1 cellular context compared by ENCODE assay signal in the genomic region with DNA sequence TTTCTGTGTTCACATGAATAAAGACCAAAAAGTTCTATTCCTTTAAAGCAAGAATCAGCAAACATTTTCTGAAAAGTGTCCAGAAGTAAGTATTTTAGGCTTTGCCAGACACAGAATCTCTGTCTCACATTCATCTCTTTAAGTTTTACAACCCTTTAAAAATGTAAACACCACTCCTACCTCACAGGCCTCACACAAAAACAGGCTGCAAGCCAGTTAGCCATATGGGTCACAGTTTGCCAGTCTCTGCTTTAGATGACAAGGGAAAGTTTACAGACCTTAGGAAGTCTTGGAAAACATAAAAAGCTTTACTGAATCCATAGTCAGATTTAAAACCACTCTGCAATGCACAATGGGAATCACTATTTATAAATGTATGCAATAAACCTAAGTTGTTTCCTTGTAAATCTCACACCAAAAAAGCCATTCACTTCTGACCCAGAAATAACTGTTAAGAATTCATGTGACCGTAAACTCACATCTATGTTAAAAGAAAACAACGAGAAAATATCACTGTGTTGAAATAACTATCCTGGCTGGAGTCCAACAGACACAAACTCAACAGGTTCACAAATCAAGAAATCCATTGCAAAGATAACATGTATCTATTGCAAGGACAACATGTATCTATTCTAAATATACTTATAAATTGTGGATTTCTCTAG.
TF ChIP-seq lines count a peak whose summit lies in the region.

No MANE protein-coding gene starts in this region.

TF ChIP-seq in HepG2, 621 proteins besides CTCF, POLR2A, EP300 and RAD21 (continued from another document):
- TF ChIP-seq, protein P1, sequence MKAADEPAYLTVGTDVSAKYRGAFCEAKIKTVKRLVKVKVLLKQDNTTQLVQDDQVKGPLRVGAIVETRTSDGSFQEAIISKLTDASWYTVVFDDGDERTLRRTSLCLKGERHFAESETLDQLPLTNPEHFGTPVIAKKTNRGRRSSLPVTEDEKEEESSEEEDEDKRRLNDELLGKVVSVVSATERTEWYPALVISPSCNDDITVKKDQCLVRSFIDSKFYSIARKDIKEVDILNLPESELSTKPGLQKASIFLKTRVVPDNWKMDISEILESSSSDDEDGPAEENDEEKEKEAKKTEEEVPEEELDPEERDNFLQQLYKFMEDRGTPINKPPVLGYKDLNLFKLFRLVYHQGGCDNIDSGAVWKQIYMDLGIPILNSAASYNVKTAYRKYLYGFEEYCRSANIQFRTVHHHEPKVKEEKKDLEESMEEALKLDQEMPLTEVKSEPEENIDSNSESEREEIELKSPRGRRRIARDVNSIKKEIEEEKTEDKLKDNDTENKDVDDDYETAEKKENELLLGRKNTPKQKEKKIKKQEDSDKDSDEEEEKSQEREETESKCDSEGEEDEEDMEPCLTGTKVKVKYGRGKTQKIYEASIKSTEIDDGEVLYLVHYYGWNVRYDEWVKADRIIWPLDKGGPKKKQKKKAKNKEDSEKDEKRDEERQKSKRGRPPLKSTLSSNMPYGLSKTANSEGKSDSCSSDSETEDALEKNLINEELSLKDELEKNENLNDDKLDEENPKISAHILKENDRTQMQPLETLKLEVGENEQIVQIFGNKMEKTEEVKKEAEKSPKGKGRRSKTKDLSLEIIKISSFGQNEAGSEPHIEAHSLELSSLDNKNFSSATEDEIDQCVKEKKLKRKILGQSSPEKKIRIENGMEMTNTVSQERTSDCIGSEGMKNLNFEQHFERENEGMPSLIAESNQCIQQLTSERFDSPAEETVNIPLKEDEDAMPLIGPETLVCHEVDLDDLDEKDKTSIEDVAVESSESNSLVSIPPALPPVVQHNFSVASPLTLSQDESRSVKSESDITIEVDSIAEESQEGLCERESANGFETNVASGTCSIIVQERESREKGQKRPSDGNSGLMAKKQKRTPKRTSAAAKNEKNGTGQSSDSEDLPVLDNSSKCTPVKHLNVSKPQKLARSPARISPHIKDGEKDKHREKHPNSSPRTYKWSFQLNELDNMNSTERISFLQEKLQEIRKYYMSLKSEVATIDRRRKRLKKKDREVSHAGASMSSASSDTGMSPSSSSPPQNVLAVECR (CRISPR knock-in tag; IDR thresholded peaks at IDR 0.05; ENCODE audit: borderline replicate concordance), result no peak
- TF ChIP-seq RFX3 (CRISPR knock-in tag; IDR thresholded peaks at IDR 0.05) (no peak), ZNF431 (CRISPR knock-in tag; IDR thresholded peaks at IDR 0.05; ENCODE audit: borderline replicate concordance, low read depth) (no peak), CBFB (CRISPR knock-in tag; IDR thresholded peaks at IDR 0.05) (no peak), ZNF589 (CRISPR knock-in tag; conservative IDR thresholded peaks at IDR 0.05) (no peak), ARHGAP35 (CRISPR knock-in tag; IDR thresholded peaks at IDR 0.05; ENCODE audit: borderline replicate concordance) (no peak), ZIK1 (CRISPR knock-in tag; IDR thresholded peaks at IDR 0.05; ENCODE audit: borderline replicate concordance, low read depth) (no peak), MAF1 (CRISPR knock-in tag; IDR thresholded peaks at IDR 0.05; ENCODE audit: borderline replicate concordance) (no peak), MTA1 (CRISPR knock-in tag; IDR thresholded peaks at IDR 0.05; ENCODE audit: borderline replicate concordance) (no peak), ZNF282 (IDR thresholded peaks at IDR 0.05; ENCODE audit: partially characterized antibody) (no peak), IKZF4 (CRISPR knock-in tag; IDR thresholded peaks at IDR 0.05; ENCODE audit: borderline replicate concordance, low read depth, not compliant biosample characterization) (no peak), ZFP36 (IDR thresholded peaks at IDR 0.05; ENCODE audit: borderline replicate concordance, low read depth, low read length, partially characterized antibody) (no peak), ZNF292 (CRISPR knock-in tag; IDR thresholded peaks at IDR 0.05; ENCODE audit: borderline replicate concordance, low read depth) (no peak), HNRNPL (IDR thresholded peaks at IDR 0.05; ENCODE audit: low read depth, low read length) (no peak), TAF15 (IDR thresholded peaks at IDR 0.05; ENCODE audit: low read depth, low read length, poor library complexity, severe bottlenecking) (no peak)
- TF ChIP-seq, protein P2, sequence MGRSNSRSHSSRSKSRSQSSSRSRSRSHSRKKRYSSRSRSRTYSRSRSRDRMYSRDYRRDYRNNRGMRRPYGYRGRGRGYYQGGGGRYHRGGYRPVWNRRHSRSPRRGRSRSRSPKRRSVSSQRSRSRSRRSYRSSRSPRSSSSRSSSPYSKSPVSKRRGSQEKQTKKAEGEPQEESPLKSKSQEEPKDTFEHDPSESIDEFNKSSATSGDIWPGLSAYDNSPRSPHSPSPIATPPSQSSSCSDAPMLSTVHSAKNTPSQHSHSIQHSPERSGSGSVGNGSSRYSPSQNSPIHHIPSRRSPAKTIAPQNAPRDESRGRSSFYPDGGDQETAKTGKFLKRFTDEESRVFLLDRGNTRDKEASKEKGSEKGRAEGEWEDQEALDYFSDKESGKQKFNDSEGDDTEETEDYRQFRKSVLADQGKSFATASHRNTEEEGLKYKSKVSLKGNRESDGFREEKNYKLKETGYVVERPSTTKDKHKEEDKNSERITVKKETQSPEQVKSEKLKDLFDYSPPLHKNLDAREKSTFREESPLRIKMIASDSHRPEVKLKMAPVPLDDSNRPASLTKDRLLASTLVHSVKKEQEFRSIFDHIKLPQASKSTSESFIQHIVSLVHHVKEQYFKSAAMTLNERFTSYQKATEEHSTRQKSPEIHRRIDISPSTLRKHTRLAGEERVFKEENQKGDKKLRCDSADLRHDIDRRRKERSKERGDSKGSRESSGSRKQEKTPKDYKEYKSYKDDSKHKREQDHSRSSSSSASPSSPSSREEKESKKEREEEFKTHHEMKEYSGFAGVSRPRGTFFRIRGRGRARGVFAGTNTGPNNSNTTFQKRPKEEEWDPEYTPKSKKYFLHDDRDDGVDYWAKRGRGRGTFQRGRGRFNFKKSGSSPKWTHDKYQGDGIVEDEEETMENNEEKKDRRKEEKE (IDR thresholded peaks at IDR 0.05), result no peak
- TF ChIP-seq, protein P3, sequence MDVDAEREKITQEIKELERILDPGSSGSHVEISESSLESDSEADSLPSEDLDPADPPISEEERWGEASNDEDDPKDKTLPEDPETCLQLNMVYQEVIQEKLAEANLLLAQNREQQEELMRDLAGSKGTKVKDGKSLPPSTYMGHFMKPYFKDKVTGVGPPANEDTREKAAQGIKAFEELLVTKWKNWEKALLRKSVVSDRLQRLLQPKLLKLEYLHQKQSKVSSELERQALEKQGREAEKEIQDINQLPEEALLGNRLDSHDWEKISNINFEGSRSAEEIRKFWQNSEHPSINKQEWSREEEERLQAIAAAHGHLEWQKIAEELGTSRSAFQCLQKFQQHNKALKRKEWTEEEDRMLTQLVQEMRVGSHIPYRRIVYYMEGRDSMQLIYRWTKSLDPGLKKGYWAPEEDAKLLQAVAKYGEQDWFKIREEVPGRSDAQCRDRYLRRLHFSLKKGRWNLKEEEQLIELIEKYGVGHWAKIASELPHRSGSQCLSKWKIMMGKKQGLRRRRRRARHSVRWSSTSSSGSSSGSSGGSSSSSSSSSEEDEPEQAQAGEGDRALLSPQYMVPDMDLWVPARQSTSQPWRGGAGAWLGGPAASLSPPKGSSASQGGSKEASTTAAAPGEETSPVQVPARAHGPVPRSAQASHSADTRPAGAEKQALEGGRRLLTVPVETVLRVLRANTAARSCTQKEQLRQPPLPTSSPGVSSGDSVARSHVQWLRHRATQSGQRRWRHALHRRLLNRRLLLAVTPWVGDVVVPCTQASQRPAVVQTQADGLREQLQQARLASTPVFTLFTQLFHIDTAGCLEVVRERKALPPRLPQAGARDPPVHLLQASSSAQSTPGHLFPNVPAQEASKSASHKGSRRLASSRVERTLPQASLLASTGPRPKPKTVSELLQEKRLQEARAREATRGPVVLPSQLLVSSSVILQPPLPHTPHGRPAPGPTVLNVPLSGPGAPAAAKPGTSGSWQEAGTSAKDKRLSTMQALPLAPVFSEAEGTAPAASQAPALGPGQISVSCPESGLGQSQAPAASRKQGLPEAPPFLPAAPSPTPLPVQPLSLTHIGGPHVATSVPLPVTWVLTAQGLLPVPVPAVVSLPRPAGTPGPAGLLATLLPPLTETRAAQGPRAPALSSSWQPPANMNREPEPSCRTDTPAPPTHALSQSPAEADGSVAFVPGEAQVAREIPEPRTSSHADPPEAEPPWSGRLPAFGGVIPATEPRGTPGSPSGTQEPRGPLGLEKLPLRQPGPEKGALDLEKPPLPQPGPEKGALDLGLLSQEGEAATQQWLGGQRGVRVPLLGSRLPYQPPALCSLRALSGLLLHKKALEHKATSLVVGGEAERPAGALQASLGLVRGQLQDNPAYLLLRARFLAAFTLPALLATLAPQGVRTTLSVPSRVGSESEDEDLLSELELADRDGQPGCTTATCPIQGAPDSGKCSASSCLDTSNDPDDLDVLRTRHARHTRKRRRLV (CRISPR knock-in tag; IDR thresholded peaks at IDR 0.05), result no peak
